Comparison of ENCODE assay signal across 25 cellular contexts in genomic region chr2:48187503-48187902, GRCh38.
"Had no signal": no experiment of that assay in that cellular context is flagged by ENCODE, and none has a peak within 500 bp of the region (broad histone marks: within the 10 kb centered on the region; RNA-seq: fewer than 3 reads in every experiment).

No MANE protein-coding gene starts in this region.

- H3K4me2 ChIP-seq: hepatocyte had no signal

- ATAC-seq: effector memory CD8-positive, alpha-beta T cell; esophagus mucosa; gastrocnemius medialis; left cardiac atrium; left lung; left ventricle myocardium superior; lower lobe of right lung; naive thymus-derived CD4-positive, alpha-beta T cell had no signal

- H3K27ac ChIP-seq: colonic mucosa, epithelial cell of prostate, esophagus squamous epithelium, gastrocnemius medialis, hepatocyte, left lung, lower lobe of right lung had no signal

- H3K27me3 ChIP-seq: colonic mucosa, esophagus squamous epithelium, gastrocnemius medialis, hepatocyte, left lung had no signal

- H3K9me3 ChIP-seq: colonic mucosa, esophagus squamous epithelium, gastrocnemius medialis, left lung, lower lobe of right lung had no signal

- H2AFZ ChIP-seq: hepatocyte had no signal

- FAIRE-seq: islet of Langerhans, keratinocyte had no signal

- H3K4me1 ChIP-seq: colonic mucosa, esophagus squamous epithelium, gastrocnemius medialis, lower lobe of right lung had no signal

- H3K27ac Mint-ChIP-seq: dendritic cell treated with granulocyte-macrophage colony-stimulating factor and Interleukin-4, amounts not matched to agents 40 ng/mL and 50 ng/mL, for 4 days; effector memory CD8-positive, alpha-beta T cell; endodermal cell had no signal

- H3K79me2 ChIP-seq: hepatocyte had no signal

- DNase-seq: colonic mucosa; cortex of kidney; effector CD8-positive, alpha-beta T cell; effector memory CD8-positive, alpha-beta T cell; endodermal cell; esophagus squamous epithelium; foreskin fibroblast; foreskin melanocyte; gastrocnemius medialis; glutamatergic neuron; head of caudate nucleus; hypothalamus; left cardiac atrium; left lung; left ventricle myocardium superior; lower lobe of right lung; mesenchymal stem cell; midbrain; naive thymus-derived CD4-positive, alpha-beta T cell had no signal

- H3K9me3 Mint-ChIP-seq: dendritic cell treated with granulocyte-macrophage colony-stimulating factor and Interleukin-4, amounts not matched to agents 40 ng/mL and 50 ng/mL, for 4 days; effector memory CD8-positive, alpha-beta T cell; endodermal cell had no signal

- H3K4me3 ChIP-seq: colonic mucosa, esophagus squamous epithelium, gastrocnemius medialis, hepatocyte, left lung, lower lobe of right lung had no signal

- H3K27me3 Mint-ChIP-seq: dendritic cell treated with granulocyte-macrophage colony-stimulating factor and Interleukin-4, amounts not matched to agents 40 ng/mL and 50 ng/mL, for 4 days; effector memory CD8-positive, alpha-beta T cell had no signal

- H3K4me3 Mint-ChIP-seq: dendritic cell treated with granulocyte-macrophage colony-stimulating factor and Interleukin-4, amounts not matched to agents 40 ng/mL and 50 ng/mL, for 4 days; effector memory CD8-positive, alpha-beta T cell; endodermal cell; naive thymus-derived CD4-positive, alpha-beta T cell had no signal

- H3K36me3 ChIP-seq: colonic mucosa, esophagus squamous epithelium, gastrocnemius medialis, left lung, lower lobe of right lung had no signal

- H3K36me3 Mint-ChIP-seq: naive thymus-derived CD4-positive, alpha-beta T cell had no signal
